Comparison of ENCODE assay signal across 16 cellular contexts in the genomic region with DNA sequence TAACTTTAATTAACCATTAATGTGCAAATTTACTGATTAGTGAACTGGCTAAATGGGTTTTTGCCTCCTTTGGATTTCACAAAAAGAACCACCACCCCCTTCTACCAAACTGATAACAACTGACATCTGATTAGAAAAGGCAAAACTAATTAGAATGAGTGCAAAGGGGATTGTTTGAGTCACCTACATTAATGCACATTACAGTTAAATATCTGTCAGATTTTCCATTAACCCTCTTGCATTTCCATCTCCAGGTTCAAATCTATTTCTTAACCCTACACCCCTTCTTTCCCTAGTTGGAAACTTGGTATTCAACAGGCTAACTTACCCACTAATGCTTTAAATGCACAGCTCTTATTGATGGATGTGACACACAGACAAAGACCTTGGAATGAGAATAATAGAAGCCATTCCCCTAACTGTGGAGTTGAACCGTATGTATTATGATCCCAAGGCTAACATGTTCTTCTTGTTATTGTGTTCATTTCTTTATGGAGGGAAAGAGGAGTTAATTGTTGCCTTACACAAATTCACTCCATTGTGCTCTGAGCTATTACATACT.
"Had no signal": no experiment of that assay in that cellular context is flagged by ENCODE, and none has a peak within 500 bp of the region (broad histone marks: within the 10 kb centered on the region; RNA-seq: fewer than 3 reads in every experiment).

No MANE protein-coding gene starts in this region.

- H3K27me3 ChIP-seq: esophagus muscularis mucosa, hepatocyte, neural progenitor cell, ovary, sigmoid colon, tibial nerve, vagina had no signal

- H3K4me2 ChIP-seq: hepatocyte, neural progenitor cell had no signal

- ATAC-seq: left lobe of liver; stimulated activated effector memory CD8-positive, alpha-beta T cell treated with anti-CD3 and anti-CD28 coated beads, Interleukin-12 subunit alpha, Interleukin-12 subunit beta, amount 100 ng/mL, for 72 hours had no signal

- H3K9me3 Mint-ChIP-seq: neural progenitor cell; stimulated activated effector memory CD8-positive, alpha-beta T cell treated with anti-CD3 and anti-CD28 coated beads, Interleukin-12 subunit alpha, Interleukin-12 subunit beta, amount 100 ng/mL, for 72 hours had no signal

- H3K9ac ChIP-seq: neural progenitor cell had no signal

- H3K27ac ChIP-seq: esophagus muscularis mucosa, hepatocyte, neural progenitor cell, ovary, sigmoid colon, vagina had no signal

- H2AFZ ChIP-seq: hepatocyte, neural progenitor cell had no signal

- DNase-seq: activated CD8-positive, alpha-beta memory T cell treated with anti-CD3 and anti-CD28 coated beads for 24 hours; activated gamma-delta T cell treated with Interleukin-2 at 50 U/mL for 16 hours; caudate nucleus; mammary epithelial cell; ovary; sigmoid colon; stimulated activated CD4-positive, alpha-beta T cell treated with anti-CD3 and anti-CD28 coated beads, Interleukin-2, amount 100 ng/mL, for 24 hours; substantia nigra; T-helper 9 cell had no signal

- H3K4me3 ChIP-seq: esophagus muscularis mucosa, hepatocyte, neural progenitor cell, ovary, sigmoid colon, tibial nerve, vagina had no signal

- H3K27ac Mint-ChIP-seq: neural progenitor cell; stimulated activated effector memory CD8-positive, alpha-beta T cell treated with anti-CD3 and anti-CD28 coated beads, Interleukin-12 subunit alpha, Interleukin-12 subunit beta, amount 100 ng/mL, for 72 hours had no signal

- H3K4me3 Mint-ChIP-seq: neural progenitor cell; stimulated activated effector memory CD8-positive, alpha-beta T cell treated with anti-CD3 and anti-CD28 coated beads, Interleukin-12 subunit alpha, Interleukin-12 subunit beta, amount 100 ng/mL, for 72 hours had no signal

- H3K9me3 ChIP-seq: esophagus muscularis mucosa, ovary, sigmoid colon, tibial nerve, vagina had no signal

- H3K36me3 ChIP-seq: esophagus muscularis mucosa, neural progenitor cell, ovary, sigmoid colon, tibial nerve, vagina had no signal
